Comparison of ENCODE assay signal across 22 cellular contexts in the genomic region with DNA sequence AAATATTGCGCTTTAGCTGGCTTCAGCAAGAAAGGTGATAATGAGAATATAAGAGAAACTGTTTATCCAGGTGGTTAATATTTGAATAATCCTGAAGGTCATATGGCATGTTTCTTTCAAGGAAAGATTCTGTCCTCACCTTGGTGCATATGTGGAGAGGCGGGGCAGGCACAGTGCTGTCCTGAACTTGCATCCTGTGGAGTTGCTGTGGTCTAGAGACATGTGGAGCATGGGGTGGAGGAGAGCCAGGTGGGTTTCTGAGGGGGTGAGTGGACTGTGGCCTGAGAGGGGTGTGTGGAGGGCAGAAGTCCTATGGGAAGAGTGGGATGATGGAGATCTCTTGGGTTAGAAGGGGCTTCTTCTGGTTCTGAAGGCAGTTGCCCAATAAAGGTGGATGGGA.
"Had no signal": no experiment of that assay in that cellular context is flagged by ENCODE, and none has a peak within 500 bp of the region (broad histone marks: within the 10 kb centered on the region; RNA-seq: fewer than 3 reads in every experiment).

No MANE protein-coding gene starts in this region.

- H3K27ac ChIP-seq: RWPE1, SJCRH30 had no signal

- H3K36me3 ChIP-seq: SJCRH30 had no signal

- H3K9me3 ChIP-seq: SJCRH30 had no signal

- DNase-seq: KBM-7; MV-4-11; NCI-H1048; NCI-H1105; NCI-H1417; NCI-H1436 treated with DMSO at 0.1 percent for 48 hours; NCI-H1694; NCI-H187 treated with DMSO at 0.1 percent for 48 hours; NCI-H2029 treated with DMSO at 0.1 percent for 48 hours; NCI-H2171 treated with DMSO at 0.1 percent for 48 hours; NCI-H345; NCI-H446 treated with DMSO at 0.1 percent for 48 hours; NCI-H510A treated with DMSO at 0.1 percent for 48 hours; NCI-H526; NCI-H82; NK-92 treated with Interleukin-12 subunit alpha and Interleukin-12 subunit beta, amount 100 ng/mL, for 24 hours; PC-3; SHP77 treated with DMSO at 0.1 percent for 48 hours; SJCRH30 had no signal

- H3K4me3 ChIP-seq: SJCRH30 had no signal

- H3K4me1 ChIP-seq: SJCRH30 had no signal

- H3K27me3 ChIP-seq: SJCRH30 had no signal

- ATAC-seq: Panc1, PC-3, SK-N-SH treated with all-trans-retinoic acid at 6 μM for 48 hours had no signal
